ENCODE assay signal across 21 cellular contexts in genomic region chr12:102634216-102634615, GRCh38.
DNase-seq lines count a peak whose midpoint lies in the region; TF ChIP-seq lines count a peak whose summit lies in the region.
"Had no signal": no experiment of that assay in that cellular context is flagged by ENCODE, and none has a peak within 500 bp of the region (broad histone marks: within the 10 kb centered on the region; RNA-seq: fewer than 3 reads in every experiment).

No MANE protein-coding gene starts in this region.

- peaks cover 29% of the 10 kb centered on the region for H3K4me1 ChIP-seq in skeletal muscle satellite cell (ENCODE audit: control insufficient read depth, insufficient read depth, low read length)
- H3K4me1 ChIP-seq: transverse colon had no signal

- peak; percentile 90 for DNase-seq in GM04503 (ENCODE audit: low read depth)
- peak; percentile 45 to 66 for DNase-seq in foreskin fibroblast
- DNase-seq in activated T-cell treated with anti-CD3 and anti-CD28 coated beads, Interleukin-2, amount 50 U/mL, for 24 hours = no peak
- DNase-seq in effector CD8-positive, alpha-beta T cell (lab: John Stamatoyannopoulos, UW) = no peak
- no peak for DNase-seq in activated T-helper 2 cell treated with anti-CD3 and anti-CD28 coated beads, Interferon-gamma antibody, Interleukin-2, Interleukin-4, amounts not matched to agents 10 μg/mL and 5 μg/mL and 100 μg/mL, durations not matched to agents 14 hours and 24 hours and 36 hours (ENCODE audit: low spot score)
- DNase-seq in NCI-H1436 (lab: John Stamatoyannopoulos, UW) = no peak
- DNase-seq: activated CD4-positive, alpha-beta T cell treated with anti-CD3 and anti-CD28 coated beads for 1 hour; activated CD8-positive, alpha-beta memory T cell treated with anti-CD3 and anti-CD28 coated beads, Interleukin-2, amount 10 ng/mL, durations not matched to agents 7 days and 5 days; activated gamma-delta T cell; aorta; CD8-positive, alpha-beta T cell; cortex of kidney; erythroblast; NCI-H146; NCI-H446; SHP77; small intestine; transverse colon had no signal

- TF ChIP-seq CTCF in VCaP (conservative IDR thresholded peaks at IDR 0.05) (no peak), foreskin fibroblast (IDR thresholded peaks at IDR 0.05; ENCODE audit: low read depth, low read length) (no peak)

- no peak overlapping the region for H3K4me2 ChIP-seq in skeletal muscle satellite cell (ENCODE audit: low read length)

- H3K36me3 Mint-ChIP-seq in activated T-cell treated with anti-CD3 and anti-CD28 coated beads, Interleukin-2, amount 50 U/mL, for 24 hours (ENCODE audit: low read depth) = no peaks in the 10 kb centered on the region
- no peaks in the 10 kb centered on the region for H3K36me3 Mint-ChIP-seq in activated T-helper 2 cell treated with anti-CD3 and anti-CD28 coated beads, Interferon-gamma antibody, Interleukin-2, Interleukin-4, amounts not matched to agents 10 μg/mL and 5 μg/mL and 100 μg/mL, durations not matched to agents 14 hours and 24 hours and 36 hours (ENCODE audit: low read depth)
- H3K36me3 Mint-ChIP-seq: activated CD8-positive, alpha-beta memory T cell treated with anti-CD3 and anti-CD28 coated beads, Interleukin-2, amount 10 ng/mL, durations not matched to agents 7 days and 5 days; CD8-positive, alpha-beta T cell had no signal

- no peaks in the 10 kb centered on the region for H3K36me3 ChIP-seq in skeletal muscle satellite cell (ENCODE audit: insufficient read depth, low read length)
- H3K36me3 ChIP-seq: transverse colon had no signal

- H3K27me3 ChIP-seq in skeletal muscle satellite cell (ENCODE audit: control insufficient read depth, insufficient read depth, low read length) = no peaks in the 10 kb centered on the region
- H3K27me3 ChIP-seq: transverse colon had no signal

- H3K27me3 Mint-ChIP-seq in activated T-cell treated with anti-CD3 and anti-CD28 coated beads, Interleukin-2, amount 50 U/mL, for 24 hours = no peaks in the 10 kb centered on the region
- no peaks in the 10 kb centered on the region for H3K27me3 Mint-ChIP-seq in activated T-helper 2 cell treated with anti-CD3 and anti-CD28 coated beads, Interferon-gamma antibody, Interleukin-2, Interleukin-4, amounts not matched to agents 10 μg/mL and 5 μg/mL and 100 μg/mL, durations not matched to agents 14 hours and 24 hours and 36 hours (ENCODE audit: low read depth)
- H3K27me3 Mint-ChIP-seq: activated CD8-positive, alpha-beta memory T cell treated with anti-CD3 and anti-CD28 coated beads, Interleukin-2, amount 10 ng/mL, durations not matched to agents 7 days and 5 days had no signal

- peak overlapping the region; percentile 49 for H3K9ac ChIP-seq in skeletal muscle satellite cell (ENCODE audit: low read depth, low read length)

- H3K27ac ChIP-seq in VCaP = peak overlapping the region; percentile 21; the same call in 1 of the 2 replicates
- H3K27ac ChIP-seq: HL-60, transverse colon had no signal

- H3K4me3 ChIP-seq in foreskin fibroblast (ENCODE audit: low read depth in 1 of 2, low read length in 2 of 2) = no peak overlapping the region
- H3K4me3 ChIP-seq in skeletal muscle satellite cell (ENCODE audit: low read length) = no peak overlapping the region
- H3K4me3 ChIP-seq: transverse colon had no signal

- no peaks in the 10 kb centered on the region for H3K9me3 ChIP-seq in skeletal muscle satellite cell (replicated peaks; ENCODE audit: low read length)
- H3K9me3 ChIP-seq: transverse colon had no signal

- H3K27ac Mint-ChIP-seq in activated T-cell treated with anti-CD3 and anti-CD28 coated beads, Interleukin-2, amount 50 U/mL, for 24 hours = no peak overlapping the region
- no peak overlapping the region for H3K27ac Mint-ChIP-seq in activated T-helper 2 cell treated with anti-CD3 and anti-CD28 coated beads, Interferon-gamma antibody, Interleukin-2, Interleukin-4, amounts not matched to agents 10 μg/mL and 5 μg/mL and 100 μg/mL, durations not matched to agents 14 hours and 24 hours and 36 hours
- H3K27ac Mint-ChIP-seq: activated CD8-positive, alpha-beta memory T cell treated with anti-CD3 and anti-CD28 coated beads, Interleukin-2, amount 10 ng/mL, durations not matched to agents 7 days and 5 days; CD8-positive, alpha-beta T cell had no signal

- intact Hi-C loops in activated T-helper 2 cell treated with anti-CD3 and anti-CD28 coated beads, Interferon-gamma antibody, Interleukin-2, Interleukin-4, amounts not matched to agents 10 μg/mL and 5 μg/mL and 100 μg/mL, durations not matched to agents 14 hours and 24 hours and 36 hours (cut with micrococcal nuclease) = no loop called here

- H3K4me3 Mint-ChIP-seq in activated T-cell treated with anti-CD3 and anti-CD28 coated beads, Interleukin-2, amount 50 U/mL, for 24 hours = no peak overlapping the region
- H3K4me3 Mint-ChIP-seq in activated T-helper 2 cell treated with anti-CD3 and anti-CD28 coated beads, Interferon-gamma antibody, Interleukin-2, Interleukin-4, amounts not matched to agents 10 μg/mL and 5 μg/mL and 100 μg/mL, durations not matched to agents 14 hours and 24 hours and 36 hours (ENCODE audit: low read depth) = no peak overlapping the region
- H3K4me3 Mint-ChIP-seq: activated CD8-positive, alpha-beta memory T cell treated with anti-CD3 and anti-CD28 coated beads, Interleukin-2, amount 10 ng/mL, durations not matched to agents 7 days and 5 days; CD8-positive, alpha-beta T cell had no signal

- H3K4me1 Mint-ChIP-seq in activated T-cell treated with anti-CD3 and anti-CD28 coated beads, Interleukin-2, amount 50 U/mL, for 24 hours (ENCODE audit: low read depth) = no peaks in the 10 kb centered on the region
- H3K4me1 Mint-ChIP-seq in activated T-helper 2 cell treated with anti-CD3 and anti-CD28 coated beads, Interferon-gamma antibody, Interleukin-2, Interleukin-4, amounts not matched to agents 10 μg/mL and 5 μg/mL and 100 μg/mL, durations not matched to agents 14 hours and 24 hours and 36 hours (ENCODE audit: low read depth) = no peaks in the 10 kb centered on the region
- H3K4me1 Mint-ChIP-seq: activated CD8-positive, alpha-beta memory T cell treated with anti-CD3 and anti-CD28 coated beads, Interleukin-2, amount 10 ng/mL, durations not matched to agents 7 days and 5 days had no signal

- H3K9me3 Mint-ChIP-seq in activated T-cell treated with anti-CD3 and anti-CD28 coated beads, Interleukin-2, amount 50 U/mL, for 24 hours = peaks cover under 1% of the 10 kb centered on the region
- H3K9me3 Mint-ChIP-seq in activated T-helper 2 cell treated with anti-CD3 and anti-CD28 coated beads, Interferon-gamma antibody, Interleukin-2, Interleukin-4, amounts not matched to agents 10 μg/mL and 5 μg/mL and 100 μg/mL, durations not matched to agents 14 hours and 24 hours and 36 hours = no peaks in the 10 kb centered on the region
- H3K9me3 Mint-ChIP-seq: CD8-positive, alpha-beta T cell had no signal

Comparison
In these comparisons a context has a peak if more than half of its experiments do, and no peak if none do; other contexts are left out.
1. DNase-seq: peak in GM04503 (single experiment) and foreskin fibroblast (2 of 2); none in activated T-cell treated with anti-CD3 and anti-CD28 coated beads, Interleukin-2, amount 50 U/mL, for 24 hours (single experiment), effector CD8-positive, alpha-beta T cell (single experiment), activated T-helper 2 cell treated with anti-CD3 and anti-CD28 coated beads, Interferon-gamma antibody, Interleukin-2, Interleukin-4, amounts not matched to agents 10 μg/mL and 5 μg/mL and 100 μg/mL, durations not matched to agents 14 hours and 24 hours and 36 hours (single experiment) and NCI-H1436 (single experiment).